In the genomic region with DNA sequence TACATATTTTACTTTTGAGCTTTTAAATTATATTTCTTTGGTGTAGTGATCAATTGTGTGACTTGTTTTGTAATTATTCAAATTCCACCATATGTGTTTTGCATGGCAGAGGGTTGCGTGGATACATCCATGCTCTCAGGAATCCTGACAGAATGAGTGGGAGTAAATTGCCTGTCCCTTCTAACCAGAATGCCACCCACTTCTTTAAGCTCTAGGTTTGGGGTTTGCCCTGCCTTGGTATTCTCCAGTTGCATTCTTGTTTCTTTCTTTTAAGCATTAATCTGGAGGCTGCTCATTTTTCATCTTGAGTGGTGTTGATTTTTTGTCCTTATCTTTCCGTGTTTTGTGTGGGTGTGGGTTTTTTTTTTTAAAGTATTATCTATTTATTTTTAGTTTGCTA, we compare ENCODE assay signal across 11 cellular contexts.
DNase-seq lines count a peak whose midpoint lies in the region; TF ChIP-seq lines count a peak whose summit lies in the region.
"Had no signal": no experiment of that assay in that cellular context is flagged by ENCODE, and none has a peak within 500 bp of the region (broad histone marks: within the 10 kb centered on the region; RNA-seq: fewer than 3 reads in every experiment).

No MANE protein-coding gene starts in this region.

- intact Hi-C loops in Calu3 (cut with micrococcal nuclease; ENCODE audit: unreplicated experiment) = no loop called here

- BruUV-seq in Calu3 (replicated peaks; lab: Mats Ljungman, UMichigan) = no TSS peak

- H3K9me3 Mint-ChIP-seq in Calu3 (ENCODE audit: low read depth, unreplicated experiment) = no peaks in the 10 kb centered on the region
- H3K9me3 Mint-ChIP-seq in chondrocyte (ENCODE audit: low read depth) = no peaks in the 10 kb centered on the region

- TF ChIP-seq CTCF in Calu3 (IDR thresholded peaks at IDR 0.05; ENCODE audit: unreplicated experiment) (no peak), chondrocyte (IDR thresholded peaks at IDR 0.05) (no peak)

- CTCF ChIA-PET in Calu3 (lab: Charles Lee) = interaction anchor here (0.6 to 1.7 kb wide), 7 partner anchors 14 to 137 kb away, joined by 3 to 11 read pairs (median 4); no protein-coding TSS in a partner anchor

- DNase-seq in Calu3 (no peak), NCI-H1048 (lab: John Stamatoyannopoulos, UW) (peak; percentile 14), chondrocyte (ENCODE audit: low spot score) (no peak), renal cortical epithelial cell (ENCODE audit: low read depth) (peak; percentile 69), NCI-H524 (lab: John Stamatoyannopoulos, UW) (no peak), NCI-H128 (lab: John Stamatoyannopoulos, UW; ENCODE audit: unreplicated experiment) (no peak)
- DNase-seq in activated CD4-positive, alpha-beta T cell treated with anti-CD3 and anti-CD28 coated beads for 48 hours = no peak
- DNase-seq: DMS79, GDM1, KBM-7, NCI-H1694 treated with DMSO at 0.1 percent for 48 hours had no signal

- H3K4me3 Mint-ChIP-seq in Calu3 (ENCODE audit: low read depth, unreplicated experiment) (no peak overlapping the region), chondrocyte (ENCODE audit: unreplicated experiment) (no peak overlapping the region)

- no peaks in the 10 kb centered on the region for H3K27me3 Mint-ChIP-seq in Calu3 (ENCODE audit: unreplicated experiment)
- H3K27me3 Mint-ChIP-seq in chondrocyte (ENCODE audit: low read depth) = no peaks in the 10 kb centered on the region

- H3K27ac Mint-ChIP-seq in Calu3 (ENCODE audit: unreplicated experiment) (peak overlapping the region; percentile 86), chondrocyte (ENCODE audit: unreplicated experiment) (peak overlapping the region; percentile 68)

- peaks cover 6% of the 10 kb centered on the region for H3K36me3 Mint-ChIP-seq in Calu3 (ENCODE audit: insufficient read depth, unreplicated experiment)
- peaks cover 4% of the 10 kb centered on the region for H3K36me3 Mint-ChIP-seq in chondrocyte (ENCODE audit: low read depth)

- H3K4me1 Mint-ChIP-seq in Calu3 (ENCODE audit: low read depth, unreplicated experiment) (peaks cover 66% of the 10 kb centered on the region), chondrocyte (ENCODE audit: low read depth) (peaks cover 57% of the 10 kb centered on the region)

Comparison
In these comparisons a context has a peak if more than half of its experiments do, and no peak if none do; other contexts are left out.
1. DNase-seq: peak in NCI-H1048 (single experiment) and renal cortical epithelial cell (single experiment); none in Calu3 (single experiment), chondrocyte (single experiment), activated CD4-positive, alpha-beta T cell treated with anti-CD3 and anti-CD28 coated beads for 48 hours (single experiment), NCI-H524 (0 of 2) and NCI-H128 (single experiment).